Comparison of ENCODE assay signal across 1 cellular context in genomic region chr2:21042708-21042957, GRCh38.
TF ChIP-seq lines count a peak whose summit lies in the region.

No MANE protein-coding gene starts in this region.

TF ChIP-seq in HCT116, 20 proteins besides CTCF, POLR2A, EP300 and RAD21 (continued from another document):
- TF ChIP-seq REST (IDR thresholded peaks at IDR 0.05; ENCODE audit: low read depth) (no peak), YY1 (IDR thresholded peaks at IDR 0.05; ENCODE audit: extremely low read depth, insufficient replicate concordance, low read depth, low read length) (no peak), ZFX (IDR thresholded peaks at IDR 0.05) (no peak), FOSL1 (IDR thresholded peaks at IDR 0.05; ENCODE audit: low read depth) (no peak), EGR1 (IDR thresholded peaks at IDR 0.05; ENCODE audit: low read depth) (no peak), SRF (IDR thresholded peaks at IDR 0.05; ENCODE audit: low read depth) (no peak), MAX (IDR thresholded peaks at IDR 0.05) (no peak), SIN3A (IDR thresholded peaks at IDR 0.05; ENCODE audit: low read depth) (no peak)
